In genomic region chr1:239467688-239468087, GRCh38 we compare ENCODE assay signal across 5 cellular contexts.
"Had no signal": no experiment of that assay in that cellular context is flagged by ENCODE, and none has a peak within 500 bp of the region (broad histone marks: within the 10 kb centered on the region; RNA-seq: fewer than 3 reads in every experiment).

No MANE protein-coding gene starts in this region.

- FAIRE-seq: HTR-8/SVneo, K562 had no signal

- DNase-seq: IMR-90, KBM-7 had no signal

- H3K4me3 ChIP-seq: K562 had no signal

- ATAC-seq: K562 had no signal

- H3K27ac ChIP-seq: HL-60 had no signal
